13 cellular contexts compared by ENCODE assay signal in genomic region chr15:101180620-101181307, GRCh38.
DNase-seq lines count a peak whose midpoint lies in the region; ATAC-seq, FAIRE-seq and TF ChIP-seq lines count a peak whose summit lies in the region.
"Had no signal": no experiment of that assay in that cellular context is flagged by ENCODE, and none has a peak within 500 bp of the region (broad histone marks: within the 10 kb centered on the region; RNA-seq: fewer than 3 reads in every experiment).

No MANE protein-coding gene starts in this region.

- H3K36me3 ChIP-seq in KOPT-K1 (ENCODE audit: insufficient read depth, low read length) (peaks cover 35% of the 10 kb centered on the region), astrocyte (ENCODE audit: insufficient read depth, low read length) (peaks cover 28% of the 10 kb centered on the region), smooth muscle cell (ENCODE audit: low read depth) (peaks cover 6% of the 10 kb centered on the region)
- H3K36me3 ChIP-seq: breast epithelium had no signal

- no peak for TF ChIP-seq CTCF in astrocyte (IDR thresholded peaks at IDR 0.05; ENCODE audit: insufficient read depth, low read depth, low read length)
- no peak for TF ChIP-seq CTCF in smooth muscle cell (IDR thresholded peaks at IDR 0.05; ENCODE audit: borderline replicate concordance, insufficient read depth, poor library complexity, severe bottlenecking)

- H3K4me2 ChIP-seq in astrocyte (ENCODE audit: low read length), result no peak overlapping the region
- no peak overlapping the region for H3K4me2 ChIP-seq in smooth muscle cell

- intact Hi-C loops in activated CD4-positive, alpha-beta T cell treated with anti-CD3 and anti-CD28 coated beads for 36 hours (cut with DNase I, micrococcal nuclease), result no loop called here

- H3F3A ChIP-seq in smooth muscle cell (ENCODE audit: low read depth), result peaks cover 73% of the 10 kb centered on the region

- H3K27ac ChIP-seq in KOPT-K1 (ENCODE audit: low read depth, low read length, poor library complexity, severe bottlenecking) (peak overlapping the region; percentile 84), astrocyte (ENCODE audit: low read depth, low read length) (peak overlapping the region; percentile 46), smooth muscle cell (ENCODE audit: low read depth) (peak overlapping the region; percentile 100)

- FAIRE-seq in astrocyte (lab: Jason Lieb, UNC), result no peak
- FAIRE-seq: keratinocyte had no signal

- peak; percentile 48 for ATAC-seq in activated CD4-positive, alpha-beta T cell treated with anti-CD3 and anti-CD28 coated beads for 36 hours
- ATAC-seq in HG03354 (IDR thresholded peaks at IDR 0.05; ENCODE audit: poor library complexity, severe bottlenecking, unreplicated experiment) (no peak), GM18511 (IDR thresholded peaks at IDR 0.05; ENCODE audit: unreplicated experiment) (no peak)

- H3K9me3 ChIP-seq in KOPT-K1 (ENCODE audit: insufficient read depth, low read length, poor library complexity, severe bottlenecking), result no peaks in the 10 kb centered on the region
- no peaks in the 10 kb centered on the region for H3K9me3 ChIP-seq in astrocyte (ENCODE audit: insufficient read depth, low read depth, low read length)
- H3K9me3 ChIP-seq in smooth muscle cell (replicated peaks; ENCODE audit: low read depth), result no peaks in the 10 kb centered on the region
- H3K9me3 ChIP-seq: breast epithelium had no signal

- no peak overlapping the region for H3K4me3 Mint-ChIP-seq in activated CD4-positive, alpha-beta T cell treated with anti-CD3 and anti-CD28 coated beads for 36 hours
- H3K4me3 Mint-ChIP-seq in astrocyte (ENCODE audit: unreplicated experiment), result no peak overlapping the region

- H3K27ac Mint-ChIP-seq in activated CD4-positive, alpha-beta T cell treated with anti-CD3 and anti-CD28 coated beads for 36 hours, result peak overlapping the region; percentile 18
- H3K27ac Mint-ChIP-seq in astrocyte (ENCODE audit: unreplicated experiment), result no peak overlapping the region

- POLR2A ChIA-PET in activated CD4-positive, alpha-beta T cell treated with anti-CD3 and anti-CD28 coated beads for 36 hours (lab: Charles Lee), result no interaction called here

- peaks cover 72% of the 10 kb centered on the region for H3K36me3 Mint-ChIP-seq in activated CD4-positive, alpha-beta T cell treated with anti-CD3 and anti-CD28 coated beads for 36 hours (ENCODE audit: low read depth)
- H3K36me3 Mint-ChIP-seq in astrocyte (ENCODE audit: low read depth, unreplicated experiment), result peaks cover 33% of the 10 kb centered on the region

- H3K27me3 ChIP-seq in astrocyte (ENCODE audit: insufficient read depth, low read length) (no peaks in the 10 kb centered on the region), smooth muscle cell (ENCODE audit: low read depth) (no peaks in the 10 kb centered on the region)
- H3K27me3 ChIP-seq: breast epithelium had no signal

- H3K4me3 ChIP-seq in astrocyte (ENCODE audit: insufficient read depth, low read depth, low read length) (no peak overlapping the region), smooth muscle cell (no peak overlapping the region)
- H3K4me3 ChIP-seq: breast epithelium had no signal

- H3K9me3 Mint-ChIP-seq in activated CD4-positive, alpha-beta T cell treated with anti-CD3 and anti-CD28 coated beads for 36 hours (ENCODE audit: low read depth), result no peaks in the 10 kb centered on the region
- no peaks in the 10 kb centered on the region for H3K9me3 Mint-ChIP-seq in astrocyte (ENCODE audit: unreplicated experiment)

- no peak for DNase-seq in activated CD4-positive, alpha-beta T cell treated with anti-CD3 and anti-CD28 coated beads for 36 hours
- DNase-seq in activated CD4-positive, alpha-beta T cell treated with anti-CD3 and anti-CD28 coated beads for 48 hours, result no peak
- DNase-seq in astrocyte (ENCODE audit: low read depth) (no peak), smooth muscle cell (lab: John Stamatoyannopoulos, UW; ENCODE audit: unreplicated experiment) (no peak), DMS79 (lab: John Stamatoyannopoulos, UW) (no peak)
- DNase-seq: 8988T, NCI-H1105, T-helper 9 cell had no signal

- H3K79me2 ChIP-seq in astrocyte (ENCODE audit: insufficient read depth, low read length) (peaks cover 100% of the 10 kb centered on the region), smooth muscle cell (ENCODE audit: low read depth) (peaks cover 98% of the 10 kb centered on the region)

- H4K20me1 ChIP-seq in astrocyte (ENCODE audit: insufficient read depth, low read length) (peaks cover 35% of the 10 kb centered on the region), smooth muscle cell (ENCODE audit: low read depth) (peaks cover 6% of the 10 kb centered on the region)

- 81% methylated on average over 13 of the region's 13 CpGs for WGBS in smooth muscle cell (ENCODE audit: low lambda C conversion rate)

- H3K4me1 ChIP-seq in astrocyte (ENCODE audit: insufficient read depth, low read length) (peaks cover 8% of the 10 kb centered on the region), smooth muscle cell (ENCODE audit: low read depth) (peaks cover 8% of the 10 kb centered on the region)

- CTCF ChIA-PET in activated CD4-positive, alpha-beta T cell treated with anti-CD3 and anti-CD28 coated beads for 36 hours (lab: Charles Lee), result interaction anchor here (0.6 to 1.7 kb wide), 5 partner anchors 9 to 170 kb away, joined by 3 to 4 read pairs (median 3); no protein-coding TSS in a partner anchor

- H3K4me1 Mint-ChIP-seq in activated CD4-positive, alpha-beta T cell treated with anti-CD3 and anti-CD28 coated beads for 36 hours, result peaks cover 61% of the 10 kb centered on the region
- peaks cover 22% of the 10 kb centered on the region for H3K4me1 Mint-ChIP-seq in astrocyte (ENCODE audit: low read depth, unreplicated experiment)

- H2AFZ ChIP-seq in astrocyte (ENCODE audit: low read depth, low read length) (no peak overlapping the region), smooth muscle cell (ENCODE audit: low read depth) (no peak overlapping the region)

- H3K9ac ChIP-seq in astrocyte (ENCODE audit: low read length) (no peak overlapping the region), smooth muscle cell (ENCODE audit: low read depth) (no peak overlapping the region)

- no peaks in the 10 kb centered on the region for H3K27me3 Mint-ChIP-seq in activated CD4-positive, alpha-beta T cell treated with anti-CD3 and anti-CD28 coated beads for 36 hours
- no peaks in the 10 kb centered on the region for H3K27me3 Mint-ChIP-seq in astrocyte (ENCODE audit: low read depth, unreplicated experiment)

Comparison
In these comparisons a context has a peak if more than half of its experiments do, and no peak if none do; other contexts are left out.
1. H3K27ac ChIP-seq: peak in every context shown above with its lines; median percentile 100 in smooth muscle cell; 84 in KOPT-K1; 46 in astrocyte.